ENCODE assay signal across 16 cellular contexts in the genomic region with DNA sequence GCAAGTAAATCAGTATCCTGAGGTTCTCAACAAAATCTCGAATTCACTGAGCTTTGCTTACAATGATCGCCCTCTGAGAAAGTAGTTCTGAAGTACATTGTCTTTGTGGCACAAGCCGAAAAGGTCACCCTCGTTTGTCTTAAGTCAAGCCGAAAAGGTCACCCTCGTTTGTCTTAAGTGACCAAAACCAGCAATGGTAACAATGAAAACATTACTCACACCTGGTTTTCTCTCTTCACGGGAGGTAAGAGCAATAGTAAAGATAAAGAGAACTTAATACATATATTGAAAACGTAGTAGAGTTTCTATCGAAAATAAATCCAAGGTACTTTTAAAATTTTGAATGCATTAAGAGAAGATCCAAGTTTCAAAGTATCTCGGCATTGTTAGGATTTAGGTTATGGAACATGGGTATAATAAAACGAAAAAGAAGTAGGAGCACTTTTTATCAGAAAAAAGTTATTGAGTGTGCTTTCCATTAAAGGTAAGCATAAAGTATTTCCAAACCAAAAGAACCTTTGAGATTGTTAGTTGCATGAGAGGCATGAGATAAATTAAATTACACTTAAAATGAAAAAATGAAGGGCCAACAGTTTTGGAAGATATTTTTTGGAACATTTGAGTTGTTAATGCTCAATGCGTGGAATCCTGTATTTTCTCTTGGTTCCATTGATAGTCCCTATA. TPM values are rescaled to one million over a fixed set of nuclear protein-coding genes. Genes with fewer than 3 reads are reported as not detected.
A peak's percentile ranks its signal among the peaks of the same experiment; 100 is the strongest.
DNase-seq lines count a peak whose midpoint lies in the region; ATAC-seq and TF ChIP-seq lines count a peak whose summit lies in the region.
"Had no signal": no experiment of that assay in that cellular context is flagged by ENCODE, and none has a peak within 500 bp of the region (broad histone marks: within the 10 kb centered on the region; RNA-seq: fewer than 3 reads in every experiment).

No MANE protein-coding gene starts in this region.

- H3K4me1 ChIP-seq in Panc1 (ENCODE audit: control insufficient read depth, insufficient read depth, low read length) (peaks cover 22% of the 10 kb centered on the region), Karpas-422 (ENCODE audit: low read length) (no peaks in the 10 kb centered on the region), osteoblast (ENCODE audit: insufficient read depth, low read length) (peaks cover 6% of the 10 kb centered on the region)
- H3K4me1 ChIP-seq: parathyroid adenoma had no signal

- peak overlapping the region; percentile 51 to 62 for H3K4me3 ChIP-seq in Panc1 (ENCODE audit: low read depth in 2 of 2, low read length in 2 of 2)
- H3K4me3 ChIP-seq in epithelial cell of proximal tubule (ENCODE audit: low read depth, low read length) = peak overlapping the region; percentile 68
- no peak overlapping the region for H3K4me3 ChIP-seq in Karpas-422 (ENCODE audit: low read length)
- no peak overlapping the region for H3K4me3 ChIP-seq in osteoblast (ENCODE audit: insufficient read depth, low read length)

- TF ChIP-seq CTCF in Panc1 (IDR thresholded peaks at IDR 0.05) = no peak
- TF ChIP-seq CTCF in epithelial cell of proximal tubule (conservative IDR thresholded peaks at IDR 0.05; ENCODE audit: low read depth, low read length) = no peak
- TF ChIP-seq CTCF in progenitor cell of endocrine pancreas (IDR thresholded peaks at IDR 0.05; ENCODE audit: unreplicated experiment) = no peak
- no peak for TF ChIP-seq CTCF in osteoblast (IDR thresholded peaks at IDR 0.05; ENCODE audit: extremely low read depth, low read depth, low read length)

- BruUV-seq in Panc1 (replicated peaks; lab: Mats Ljungman, UMichigan) = no TSS peak

- peak overlapping the region; percentile 52 for H3K4me3 Mint-ChIP-seq in activated CD4-positive, alpha-beta memory T cell treated with anti-CD3 and anti-CD28 coated beads for 36 hours
- no peak overlapping the region for H3K4me3 Mint-ChIP-seq in activated CD4-positive, alpha-beta memory T cell treated with anti-CD3 and anti-CD28 coated beads, Interleukin-2, amount 10 ng/mL, durations not matched to agents 7 days and 5 days
- peak overlapping the region; percentile 75 for H3K4me3 Mint-ChIP-seq in progenitor cell of endocrine pancreas (ENCODE audit: low read depth)

- no peak for DNase-seq in activated CD4-positive, alpha-beta memory T cell treated with anti-CD3 and anti-CD28 coated beads for 36 hours
- DNase-seq in activated CD4-positive, alpha-beta memory T cell treated with anti-CD3 and anti-CD28 coated beads, Interleukin-2, amount 10 ng/mL, durations not matched to agents 7 days and 5 days = no peak
- DNase-seq in Panc1 (ENCODE audit: low read depth, low spot score) (no peak), epithelial cell of proximal tubule (ENCODE audit: low read depth) (no peak), progenitor cell of endocrine pancreas (ENCODE audit: low spot score, unreplicated experiment) (no peak), HuH-7 (ENCODE audit: low spot score) (no peak), Karpas-422 (no peak), osteoblast (ENCODE audit: insufficient read length, low spot score, missing footprints) (no peak)
- DNase-seq: activated CD8-positive, alpha-beta memory T cell treated with anti-CD3 and anti-CD28 coated beads, Interleukin-2, amount 50 U/mL, for 4 hours; heart left ventricle; NCI-H1694; SHP77 had no signal

- H3K4me2 ChIP-seq in Karpas-422 (ENCODE audit: low read depth, low read length, poor library complexity, severe bottlenecking) (no peak overlapping the region), osteoblast (ENCODE audit: insufficient read depth, low read length) (no peak overlapping the region)

- intact Hi-C loops in activated CD4-positive, alpha-beta memory T cell treated with anti-CD3 and anti-CD28 coated beads for 36 hours (cut with micrococcal nuclease) = loop anchor here (1.0 to 5.0 kb wide), 5 partner anchors 12 to 375 kb away; no protein-coding TSS in a partner anchor
- intact Hi-C loops in Panc1 (cut with micrococcal nuclease; ENCODE audit: unreplicated experiment) = loop anchor here (5.0 kb wide), 1 partner anchor 321 kb away; no protein-coding TSS in a partner anchor

- H3K9ac ChIP-seq in Karpas-422 (ENCODE audit: low read length) = no peak overlapping the region
- H3K9ac ChIP-seq: parathyroid adenoma had no signal

- H3K79me2 ChIP-seq in Karpas-422 (ENCODE audit: low read length) (no peaks in the 10 kb centered on the region), osteoblast (ENCODE audit: insufficient read depth, low read length) (no peaks in the 10 kb centered on the region)
- H3K79me2 ChIP-seq: parathyroid adenoma had no signal

- H3K27me3 ChIP-seq in Panc1 (ENCODE audit: control insufficient read depth, insufficient read depth, low read length) (peaks cover 26% of the 10 kb centered on the region), Karpas-422 (ENCODE audit: low read length) (no peaks in the 10 kb centered on the region), osteoblast (ENCODE audit: insufficient read depth, low read length) (peaks cover 81% of the 10 kb centered on the region)

- H3K27ac ChIP-seq in Panc1 (ENCODE audit: low read length) (peak overlapping the region; percentile 77), Karpas-422 (ENCODE audit: low read length) (no peak overlapping the region), osteoblast (ENCODE audit: low read depth, low read length) (no peak overlapping the region)
- H3K27ac ChIP-seq: brain microvascular endothelial cell, heart left ventricle, parathyroid adenoma had no signal

- ATAC-seq in Panc1 = no peak

- in situ Hi-C loops in Panc1 (cut with HindIII; ENCODE audit: low pct_unique_long_range_greater_than_20kb, low sequenced_read_pairs) = no loop called here

- no peaks in the 10 kb centered on the region for H3K36me3 Mint-ChIP-seq in activated CD4-positive, alpha-beta memory T cell treated with anti-CD3 and anti-CD28 coated beads for 36 hours
- peaks cover 3% of the 10 kb centered on the region for H3K36me3 Mint-ChIP-seq in activated CD4-positive, alpha-beta memory T cell treated with anti-CD3 and anti-CD28 coated beads, Interleukin-2, amount 10 ng/mL, durations not matched to agents 7 days and 5 days (ENCODE audit: low read depth)
- H3K36me3 Mint-ChIP-seq in progenitor cell of endocrine pancreas (ENCODE audit: insufficient read depth) = no peaks in the 10 kb centered on the region

- H3K36me3 ChIP-seq in Panc1 (ENCODE audit: control insufficient read depth, insufficient read depth, low read length) = no peaks in the 10 kb centered on the region
- no peaks in the 10 kb centered on the region for H3K36me3 ChIP-seq in Karpas-422 (ENCODE audit: insufficient read depth, low read length)
- no peaks in the 10 kb centered on the region for H3K36me3 ChIP-seq in osteoblast (ENCODE audit: insufficient read depth, low read length)
- H3K36me3 ChIP-seq: brain microvascular endothelial cell, heart left ventricle had no signal

- peaks cover 66% of the 10 kb centered on the region for H3K27me3 Mint-ChIP-seq in activated CD4-positive, alpha-beta memory T cell treated with anti-CD3 and anti-CD28 coated beads for 36 hours
- peaks cover 71% of the 10 kb centered on the region for H3K27me3 Mint-ChIP-seq in activated CD4-positive, alpha-beta memory T cell treated with anti-CD3 and anti-CD28 coated beads, Interleukin-2, amount 10 ng/mL, durations not matched to agents 7 days and 5 days
- H3K27me3 Mint-ChIP-seq in progenitor cell of endocrine pancreas = peaks cover 84% of the 10 kb centered on the region

- H3K9me2 ChIP-seq in Karpas-422 (replicated peaks; ENCODE audit: insufficient read depth, low read length) = no peaks in the 10 kb centered on the region

- no peaks in the 10 kb centered on the region for H4K20me1 ChIP-seq in Karpas-422 (ENCODE audit: insufficient read depth, low read depth, low read length)
- H4K20me1 ChIP-seq in osteoblast (ENCODE audit: insufficient read depth, low read length) = no peaks in the 10 kb centered on the region

- POLR2A ChIA-PET in activated CD4-positive, alpha-beta memory T cell treated with anti-CD3 and anti-CD28 coated beads for 36 hours (lab: Charles Lee) = no interaction called here
- POLR2A ChIA-PET in activated CD4-positive, alpha-beta memory T cell treated with anti-CD3 and anti-CD28 coated beads, Interleukin-2, amount 10 ng/mL, durations not matched to agents 7 days and 5 days (lab: Charles Lee) = no interaction called here
- POLR2A ChIA-PET in Panc1 (lab: Charles Lee) = interaction anchor here (0.7 kb wide), 1 partner anchor 41 kb away, joined by 3 read pairs; no protein-coding TSS in a partner anchor

- no peaks in the 10 kb centered on the region for H3K9me3 Mint-ChIP-seq in activated CD4-positive, alpha-beta memory T cell treated with anti-CD3 and anti-CD28 coated beads for 36 hours
- H3K9me3 Mint-ChIP-seq in activated CD4-positive, alpha-beta memory T cell treated with anti-CD3 and anti-CD28 coated beads, Interleukin-2, amount 10 ng/mL, durations not matched to agents 7 days and 5 days = no peaks in the 10 kb centered on the region
- no peaks in the 10 kb centered on the region for H3K9me3 Mint-ChIP-seq in progenitor cell of endocrine pancreas (ENCODE audit: low read depth)

- peaks cover 26% of the 10 kb centered on the region for H3K4me1 Mint-ChIP-seq in activated CD4-positive, alpha-beta memory T cell treated with anti-CD3 and anti-CD28 coated beads for 36 hours (ENCODE audit: low read depth)
- H3K4me1 Mint-ChIP-seq in activated CD4-positive, alpha-beta memory T cell treated with anti-CD3 and anti-CD28 coated beads, Interleukin-2, amount 10 ng/mL, durations not matched to agents 7 days and 5 days = peaks cover 28% of the 10 kb centered on the region
- peaks cover 17% of the 10 kb centered on the region for H3K4me1 Mint-ChIP-seq in progenitor cell of endocrine pancreas (ENCODE audit: low read depth)

- no peak overlapping the region for H3K27ac Mint-ChIP-seq in activated CD4-positive, alpha-beta memory T cell treated with anti-CD3 and anti-CD28 coated beads for 36 hours
- no peak overlapping the region for H3K27ac Mint-ChIP-seq in activated CD4-positive, alpha-beta memory T cell treated with anti-CD3 and anti-CD28 coated beads, Interleukin-2, amount 10 ng/mL, durations not matched to agents 7 days and 5 days
- no peak overlapping the region for H3K27ac Mint-ChIP-seq in progenitor cell of endocrine pancreas

- H2AFZ ChIP-seq in Karpas-422 (ENCODE audit: low read length) = no peak overlapping the region
- H2AFZ ChIP-seq in osteoblast (ENCODE audit: low read length) = no peak overlapping the region
- H2AFZ ChIP-seq: parathyroid adenoma had no signal

- H3K9me3 ChIP-seq in Panc1 (ENCODE audit: control insufficient read depth, insufficient read depth, low read depth, low read length) (no peaks in the 10 kb centered on the region), Karpas-422 (ENCODE audit: low read length) (no peaks in the 10 kb centered on the region), osteoblast (ENCODE audit: low read depth, low read length) (no peaks in the 10 kb centered on the region)
- H3K9me3 ChIP-seq: heart left ventricle had no signal

- CTCF ChIA-PET in activated CD4-positive, alpha-beta memory T cell treated with anti-CD3 and anti-CD28 coated beads for 36 hours (lab: Charles Lee) = interaction anchor here (1.0 to 2.7 kb wide), 7 partner anchors 9 to 374 kb away, joined by 3 to 17 read pairs (median 10); no protein-coding TSS in a partner anchor
- CTCF ChIA-PET in activated CD4-positive, alpha-beta memory T cell treated with anti-CD3 and anti-CD28 coated beads, Interleukin-2, amount 10 ng/mL, durations not matched to agents 7 days and 5 days (lab: Charles Lee) = interaction anchor here (1.0 to 1.9 kb wide), 4 partner anchors 10 to 374 kb away, joined by 3 to 7 read pairs (median 6); no protein-coding TSS in a partner anchor
- CTCF ChIA-PET in Panc1 (lab: Charles Lee) = interaction anchor here (1.6 to 3.1 kb wide), 3 partner anchors 10 to 374 kb away, joined by 8 to 11 read pairs (median 8); no protein-coding TSS in a partner anchor

RNA-seq across cellular contexts. Expression of gene BARX2, which starts 1.2 kb away (rescaled TPM):
- total RNA-seq in activated CD4-positive, alpha-beta memory T cell treated with anti-CD3 and anti-CD28 coated beads for 36 hours = under 1 TPM; 0.29 to 0.71 TPM
- total RNA-seq in activated CD4-positive, alpha-beta memory T cell treated with anti-CD3 and anti-CD28 coated beads, Interleukin-2, amount 10 ng/mL, durations not matched to agents 7 days and 5 days = not detected
- total RNA-seq in Panc1 (2021; ENCODE audit: unreplicated experiment) (3.9 TPM), epithelial cell of proximal tubule (0.22 and 0.40 TPM in 2 replicates), progenitor cell of endocrine pancreas (2.4 and 3.7 TPM in 2 replicates), osteoblast (not detected in 2 replicates)
- polyA plus RNA-seq in Panc1 (2012; ENCODE audit: insufficient read length) = 1.5 TPM
- total RNA-seq in Karpas-422 (2014; rRNA removed; shearing (Covaris generic); ENCODE audit: low replicate concordance) = not detected in 2 replicates
- total RNA-seq: liver had no signal
- polyA plus RNA-seq: liver, urinary bladder had no signal

Comparison
In these comparisons a context has a peak if more than half of its experiments do, and no peak if none do; other contexts are left out.
1. H3K4me3 ChIP-seq: peak in Panc1 (2 of 2) and epithelial cell of proximal tubule (single experiment); none in Karpas-422 (single experiment) and osteoblast (single experiment).